ENCODE assay signal across 9 cellular contexts in the genomic region with DNA sequence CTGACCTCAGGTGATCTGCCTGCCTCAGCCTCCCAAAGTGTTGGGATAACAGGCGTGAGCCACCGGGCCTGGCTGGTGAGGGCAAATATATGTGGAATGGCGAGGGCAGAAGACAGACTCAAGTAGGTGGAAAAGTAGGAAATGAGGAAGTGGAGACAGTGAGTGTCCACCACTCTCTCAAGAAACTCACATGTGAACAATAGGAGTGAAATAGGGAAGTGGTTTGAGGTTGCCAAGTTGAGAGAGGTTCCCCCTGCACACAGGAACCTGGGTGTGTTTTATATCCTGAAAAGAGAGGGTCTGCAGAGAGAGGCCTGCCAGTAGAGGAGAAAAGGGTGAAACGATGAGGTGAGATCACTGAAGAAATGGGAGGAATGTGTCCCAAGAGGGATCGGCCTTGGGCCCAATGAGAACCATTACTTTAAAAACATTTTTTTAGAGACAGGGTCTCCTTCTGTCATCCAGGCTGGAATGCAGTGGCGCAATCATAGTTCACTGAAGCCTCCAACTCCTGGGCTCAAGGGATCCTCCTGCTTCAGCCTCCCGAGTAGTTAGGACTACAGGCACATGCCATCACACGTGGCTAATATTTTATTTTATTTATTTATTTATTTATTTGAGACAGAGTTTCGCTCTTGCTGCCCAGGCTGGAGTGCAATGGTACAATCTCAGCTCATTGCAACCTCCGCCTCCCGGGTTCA. TPM values are rescaled to one million over a fixed set of nuclear protein-coding genes. Genes with fewer than 3 reads are reported as not detected.
DNase-seq lines count a peak whose midpoint lies in the region; ATAC-seq, FAIRE-seq and TF ChIP-seq lines count a peak whose summit lies in the region.
"Had no signal": no experiment of that assay in that cellular context is flagged by ENCODE, and none has a peak within 500 bp of the region (broad histone marks: within the 10 kb centered on the region; RNA-seq: fewer than 3 reads in every experiment).

No MANE protein-coding gene starts in this region.

- H3K27ac Mint-ChIP-seq in nephron progenitor cell: no peak overlapping the region
- H3K27ac Mint-ChIP-seq: progenitor cell of endocrine pancreas had no signal

- H3K4me3 ChIP-seq in osteoblast (ENCODE audit: insufficient read depth, low read length) (no peak overlapping the region), vagina (no peak overlapping the region), PC-9 (no peak overlapping the region)

- FAIRE-seq in GM18507 (lab: Jason Lieb, UNC): peak; percentile 87

- no peak for TF ChIP-seq POLR2A in vagina (IDR thresholded peaks at IDR 0.05)

- H3K79me2 ChIP-seq in osteoblast (ENCODE audit: insufficient read depth, low read length) (no peaks in the 10 kb centered on the region), PC-9 (ENCODE audit: low read depth) (no peaks in the 10 kb centered on the region)

- no peaks in the 10 kb centered on the region for H3K9me3 ChIP-seq in osteoblast (ENCODE audit: low read depth, low read length)
- no peaks in the 10 kb centered on the region for H3K9me3 ChIP-seq in vagina
- H3K9me3 ChIP-seq in PC-9 (ENCODE audit: insufficient read depth, low read depth): no peaks in the 10 kb centered on the region

- POLR2A ChIA-PET in PC-9 (lab: Charles Lee; ENCODE audit: unreplicated experiment): no interaction called here

- intact Hi-C loops in vagina (cut with DNase I): no loop called here
- intact Hi-C loops in PC-9 (cut with micrococcal nuclease; ENCODE audit: unreplicated experiment): no loop called here

- peaks cover 14% of the 10 kb centered on the region for H3K9me3 Mint-ChIP-seq in nephron progenitor cell

- H3K36me3 Mint-ChIP-seq in nephron progenitor cell (ENCODE audit: low read depth): peaks cover 5% of the 10 kb centered on the region

- no TSS peak for BruUV-seq in PC-9 (replicated peaks; lab: Mats Ljungman, UMichigan)

- no peak overlapping the region for H3K4me3 Mint-ChIP-seq in nephron progenitor cell

- H3K27me3 ChIP-seq in osteoblast (ENCODE audit: insufficient read depth, low read length): no peaks in the 10 kb centered on the region
- H3K27me3 ChIP-seq in vagina: no peaks in the 10 kb centered on the region
- H3K27me3 ChIP-seq in PC-9 (ENCODE audit: insufficient read depth, low read depth): no peaks in the 10 kb centered on the region

- H3K27me3 Mint-ChIP-seq in nephron progenitor cell (ENCODE audit: low read depth, poor library complexity): peaks cover 24% of the 10 kb centered on the region

- no peak for TF ChIP-seq CTCF in osteoblast (IDR thresholded peaks at IDR 0.05; ENCODE audit: extremely low read depth, low read depth, low read length)
- no peak for TF ChIP-seq CTCF in vagina (IDR thresholded peaks at IDR 0.05)
- TF ChIP-seq CTCF in PC-9 (conservative IDR thresholded peaks at IDR 0.05): no peak
- no peak for TF ChIP-seq CTCF in nephron progenitor cell (IDR thresholded peaks at IDR 0.05)

- ATAC-seq in HG03432 (IDR thresholded peaks at IDR 0.05; ENCODE audit: unreplicated experiment): peak; percentile 64

- H3K4me1 Mint-ChIP-seq in nephron progenitor cell: no peaks in the 10 kb centered on the region

- H2AFZ ChIP-seq in osteoblast (ENCODE audit: low read length) (no peak overlapping the region), PC-9 (no peak overlapping the region)

- no peaks in the 10 kb centered on the region for H3K36me3 ChIP-seq in osteoblast (ENCODE audit: insufficient read depth, low read length)
- H3K36me3 ChIP-seq in vagina: no peaks in the 10 kb centered on the region
- no peaks in the 10 kb centered on the region for H3K36me3 ChIP-seq in PC-9 (ENCODE audit: low read depth)

- H3K9me2 ChIP-seq in PC-9 (ENCODE audit: insufficient read depth): no peaks in the 10 kb centered on the region

- H3F3A ChIP-seq in PC-9 (ENCODE audit: insufficient read depth, low read depth): peaks cover 19% of the 10 kb centered on the region; the same call in 1 of the 2 replicates

- H3K4me2 ChIP-seq in osteoblast (ENCODE audit: insufficient read depth, low read length): no peak overlapping the region
- no peak overlapping the region for H3K4me2 ChIP-seq in PC-9

- H3K27ac ChIP-seq in osteoblast (ENCODE audit: low read depth, low read length) (no peak overlapping the region), vagina (no peak overlapping the region), PC-9 (no peak overlapping the region)

- H4K20me1 ChIP-seq in osteoblast (ENCODE audit: insufficient read depth, low read length): no peaks in the 10 kb centered on the region
- H4K20me1 ChIP-seq in PC-9 (ENCODE audit: insufficient read depth): no peaks in the 10 kb centered on the region

- H3K4me1 ChIP-seq in osteoblast (ENCODE audit: insufficient read depth, low read length) (no peaks in the 10 kb centered on the region), vagina (no peaks in the 10 kb centered on the region), PC-9 (replicated peaks; ENCODE audit: insufficient read depth) (no peaks in the 10 kb centered on the region)

- peak; percentile 62 for DNase-seq in GM18507 (ENCODE audit: extremely low spot score, insufficient read length, low read depth)
- DNase-seq in UCSD-AML1 (lab: John Stamatoyannopoulos, UW; ENCODE audit: unreplicated experiment): peak; percentile 46
- DNase-seq in osteoblast (ENCODE audit: insufficient read length, low spot score, missing footprints): peak; percentile 15
- no peak for DNase-seq in vagina (ENCODE audit: extremely low spot score in 2 of 2)
- DNase-seq in DMS79 treated with DMSO at 0.1 percent for 48 hours (lab: John Stamatoyannopoulos, UW): no peak
- no peak for DNase-seq in PC-9
- no peak for DNase-seq in nephron progenitor cell

- CTCF ChIA-PET in PC-9 (lab: Charles Lee): no interaction called here

RNA-seq across cellular contexts. Expression of gene CORO1A, which starts 17.1 kb away (rescaled TPM):
- total RNA-seq in osteoblast: 0.36 and 0.59 TPM in 2 replicates
- 51.1 TPM for total RNA-seq in vagina
- total RNA-seq in PC-9 (2021): 7.9 and 12.2 TPM in 2 replicates

RNA-seq across cellular contexts. Expression of gene BOLA2B, which starts 27.1 kb away (rescaled TPM):
- total RNA-seq in osteoblast (26.8 and 64.8 TPM in 2 replicates), vagina (292 TPM), PC-9 (2021) (258 and 379 TPM in 2 replicates)

RNA-seq across cellular contexts. Expression of gene SLX1A, which starts 27.3 kb away (rescaled TPM):
- total RNA-seq in osteoblast (19.9 and 23.3 TPM in 2 replicates), vagina (48.9 TPM), PC-9 (2021) (100 and 252 TPM in 2 replicates)

RNA-seq across cellular contexts. Expression of gene SULT1A3, which starts 32.7 kb away (rescaled TPM):
- 4.1 and 6.2 TPM in 2 replicates for total RNA-seq in osteoblast
- total RNA-seq in vagina: 10.8 TPM
- total RNA-seq in PC-9 (2021): 95.2 and 103 TPM in 2 replicates

RNA-seq across cellular contexts. Expression of gene MAPK3, which starts 43.3 kb away (rescaled TPM):
- total RNA-seq in osteoblast (40.2 and 40.7 TPM in 2 replicates), vagina (104 TPM), PC-9 (2021) (113 and 133 TPM in 2 replicates)

Comparison
In these comparisons a context has a peak if more than half of its experiments do, and no peak if none do; other contexts are left out.
1. DNase-seq: peak in GM18507 (single experiment), UCSD-AML1 (single experiment) and osteoblast (single experiment); none in vagina (0 of 2), DMS79 treated with DMSO at 0.1 percent for 48 hours (single experiment), PC-9 (0 of 2) and nephron progenitor cell (single experiment).